Comparison of ENCODE assay signal across 6 cellular contexts in genomic region chr1:68158837-68159236, GRCh38.
"Had no signal": no experiment of that assay in that cellular context is flagged by ENCODE, and none has a peak within 500 bp of the region (broad histone marks: within the 10 kb centered on the region; RNA-seq: fewer than 3 reads in every experiment).

No MANE protein-coding gene starts in this region.

- H2AFZ ChIP-seq: GM23338 had no signal

- H3K4me2 ChIP-seq: GM23338 had no signal

- ATAC-seq: GM23338, K562 had no signal

- H3K27ac Mint-ChIP-seq: GM23338, H9 had no signal

- DNase-seq: H9, HCEC 1CT, IMR-90 had no signal

- H3K4me3 Mint-ChIP-seq: GM23338, H9 had no signal

- H3K4me3 ChIP-seq: GM23338, K562 had no signal

- H3K27ac ChIP-seq: HL-60 had no signal

- H3K9me3 Mint-ChIP-seq: GM23338, H9 had no signal
